In genomic region chr10:98373260-98373659, GRCh38 we compare ENCODE assay signal across 26 cellular contexts.
"Had no signal": no experiment of that assay in that cellular context is flagged by ENCODE, and none has a peak within 500 bp of the region (broad histone marks: within the 10 kb centered on the region; RNA-seq: fewer than 3 reads in every experiment).

No MANE protein-coding gene starts in this region.

- H3K4me3 ChIP-seq: breast epithelium, colonic mucosa, dorsolateral prefrontal cortex, gastrocnemius medialis, pancreas, prostate gland, sigmoid colon, tibial nerve had no signal

- H3K27ac ChIP-seq: colonic mucosa, gastrocnemius medialis, pancreas, prostate gland, tibial nerve, VCaP had no signal

- H3K27me3 ChIP-seq: breast epithelium, colonic mucosa, dorsolateral prefrontal cortex, gastrocnemius medialis, pancreas, sigmoid colon, tibial nerve had no signal

- DNase-seq: activated CD4-positive, alpha-beta T cell treated with anti-CD3 and anti-CD28 coated beads for 4 hours; activated CD4-positive, alpha-beta T cell treated with anti-CD3 and anti-CD28 coated beads, Interleukin-2, amount 50 U/mL, for 4 hours; activated naive CD4-positive, alpha-beta T cell; activated T-cell treated with anti-CD3 and anti-CD28 coated beads for 4 hours; activated T-cell treated with anti-CD3 and anti-CD28 coated beads, Interleukin-2, amount 50 U/mL, for 72 hours; colonic mucosa; dorsolateral prefrontal cortex; effector memory CD8-positive, alpha-beta T cell; erythroblast; gastrocnemius medialis; glutamatergic neuron; mammary epithelial cell; naive thymus-derived CD8-positive, alpha-beta T cell; nucleus accumbens; pancreas; retina; sigmoid colon; small intestine; stimulated activated CD4-positive, alpha-beta T cell treated with anti-CD3 and anti-CD28 coated beads, Interleukin-2, amount 100 ng/mL, for 24 hours; stimulated activated naive CD4-positive, alpha-beta T cell; T-helper 9 cell had no signal

- H3K4me1 ChIP-seq: breast epithelium, colonic mucosa, pancreas, prostate gland had no signal

- H3K9me3 ChIP-seq: breast epithelium, colonic mucosa, gastrocnemius medialis, pancreas, prostate gland had no signal

- H3K36me3 ChIP-seq: breast epithelium, colonic mucosa, gastrocnemius medialis, pancreas, prostate gland, sigmoid colon had no signal

- ATAC-seq: activated naive CD4-positive, alpha-beta T cell treated with anti-CD3 and anti-CD28 coated beads, Interleukin-2, amount 50 U/mL, for 72 hours; activated T-cell treated with anti-CD3 and anti-CD28 coated beads, Interleukin-2, amount 50 U/mL, for 72 hours; effector memory CD8-positive, alpha-beta T cell; gastrocnemius medialis; naive thymus-derived CD8-positive, alpha-beta T cell; pancreas had no signal
